Comparison of ENCODE assay signal across 1 cellular context in genomic region chr10:48670978-48671913, GRCh38.
TF ChIP-seq lines count a peak whose summit lies in the region.

No MANE protein-coding gene starts in this region.

TF ChIP-seq in GM12878, 131 proteins besides CTCF, POLR2A, EP300 and RAD21 (continued from another document and continues in another):
- TF ChIP-seq HSF1 (IDR thresholded peaks at IDR 0.05; ENCODE audit: low read depth, low read length), result no peak
- TF ChIP-seq EGR1 (IDR thresholded peaks at IDR 0.05; ENCODE audit: borderline replicate concordance in 1 of 2, low read depth in 2 of 2, low read length in 2 of 2), result peak in 1 of 2 experiments; percentile 49; a peak in 1 of 3 replicates
- peak in 1 of 2 experiments; percentile 34; a peak in 1 of 4 replicates for TF ChIP-seq ETV6 (conservative IDR thresholded peaks at IDR 0.05 in 1 of 2, IDR thresholded peaks at IDR 0.05 in 1 of 2; ENCODE audit: borderline replicate concordance in 1 of 2, low read depth in 1 of 2)
- no peak for TF ChIP-seq FOXM1 (IDR thresholded peaks at IDR 0.05; ENCODE audit: low read depth, low read length)
- peak; percentile 70 to 90; a peak in 3 of 4 replicates for TF ChIP-seq BHLHE40 (IDR thresholded peaks at IDR 0.05; ENCODE audit: borderline replicate concordance in 1 of 2, low read depth in 2 of 2, low read length in 1 of 2)
- TF ChIP-seq PAX5 (IDR thresholded peaks at IDR 0.05; ENCODE audit: borderline replicate concordance, low read depth, low read length), result peak; percentile 90
- TF ChIP-seq MTA3 (IDR thresholded peaks at IDR 0.05; ENCODE audit: borderline replicate concordance, low read length), result peak; percentile 23; the same call in 1 of the 2 replicates
- peak; percentile 69; the same call in 2 of the 3 replicates for TF ChIP-seq POU2F2 (IDR thresholded peaks at IDR 0.05; ENCODE audit: borderline replicate concordance, low read depth, low read length)
- 0 out of 2 replicates have a peak, but pooled peaks have one; percentile 38 for TF ChIP-seq WRNIP1 (IDR thresholded peaks at IDR 0.05; ENCODE audit: borderline replicate concordance, low read depth, low read length)
- peak; percentile 96 for TF ChIP-seq SP1 (IDR thresholded peaks at IDR 0.05; ENCODE audit: low read depth, low read length)
- no peak for TF ChIP-seq ZZZ3 (IDR thresholded peaks at IDR 0.05; ENCODE audit: control insufficient read depth, insufficient read length, low read depth)
- TF ChIP-seq E4F1 (IDR thresholded peaks at IDR 0.05; ENCODE audit: borderline replicate concordance, partially characterized antibody), result peak; percentile 42
- peak; percentile 73 to 80 for TF ChIP-seq IKZF2 (IDR thresholded peaks at IDR 0.05)
- peak; percentile 21; the same call in 1 of the 2 replicates for TF ChIP-seq JUND (IDR thresholded peaks at IDR 0.05; ENCODE audit: low read depth, low read length)
- TF ChIP-seq YBX1 (IDR thresholded peaks at IDR 0.05), result no peak
- peak; percentile 59; the same call in 1 of the 2 replicates for TF ChIP-seq POLR2AphosphoS2 (IDR thresholded peaks at IDR 0.05; ENCODE audit: low read depth, low read length)
- TF ChIP-seq MXI1 (IDR thresholded peaks at IDR 0.05; ENCODE audit: low read depth, low read length), result peak; percentile 72; the same call in 1 of the 2 replicates
- peak; percentile 73 for TF ChIP-seq CHD2 (IDR thresholded peaks at IDR 0.05; ENCODE audit: borderline replicate concordance, low read depth, low read length)
- TF ChIP-seq RB1 (IDR thresholded peaks at IDR 0.05; ENCODE audit: borderline replicate concordance), result no peak
- no peak for TF ChIP-seq REST (IDR thresholded peaks at IDR 0.05; ENCODE audit: low read depth, low read length)
- no peak for TF ChIP-seq MTA2 (IDR thresholded peaks at IDR 0.05; ENCODE audit: low read depth)
- TF ChIP-seq RFX5 (IDR thresholded peaks at IDR 0.05; ENCODE audit: low read depth, low read length), result no peak
- TF ChIP-seq SIN3A (IDR thresholded peaks at IDR 0.05; ENCODE audit: low read depth, low read length), result peak; percentile 74; the same call in 1 of the 2 replicates
- TF ChIP-seq TAF1 (IDR thresholded peaks at IDR 0.05; ENCODE audit: borderline replicate concordance, low read depth, low read length), result peak; percentile 76; the same call in 1 of the 2 replicates
- no peak for TF ChIP-seq HDAC6 (IDR thresholded peaks at IDR 0.05; ENCODE audit: unreplicated experiment)
- TF ChIP-seq PML (IDR thresholded peaks at IDR 0.05; ENCODE audit: low read length), result 0 out of 2 replicates have a peak, but pooled peaks have one; percentile 63
- no peak for TF ChIP-seq NR2C1 (IDR thresholded peaks at IDR 0.05)
- no peak for TF ChIP-seq SREBF2 (IDR thresholded peaks at IDR 0.05; ENCODE audit: low read length)
- peak; percentile 65; the same call in 1 of the 2 replicates for TF ChIP-seq MEF2A (IDR thresholded peaks at IDR 0.05; ENCODE audit: insufficient read depth, low read depth, low read length)
- TF ChIP-seq STAT3 (IDR thresholded peaks at IDR 0.05; ENCODE audit: low read depth, low read length), result peak; percentile 56; the same call in 1 of the 2 replicates
- TF ChIP-seq STAT1 (conservative IDR thresholded peaks at IDR 0.05), result 0 out of 2 replicates have a peak, but pooled peaks have one; percentile 35
- TF ChIP-seq GATAD2B (conservative IDR thresholded peaks at IDR 0.05; ENCODE audit: low read depth), result peak; percentile 85
- no peak for TF ChIP-seq ZBTB4 (CRISPR knock-in tag; IDR thresholded peaks at IDR 0.05)
- no peak for TF ChIP-seq CEBPZ (IDR thresholded peaks at IDR 0.05; ENCODE audit: low read depth, low read length)
- peak; percentile 57 for TF ChIP-seq MLLT1 (IDR thresholded peaks at IDR 0.05)
- no peak for TF ChIP-seq ZBTB11 (CRISPR knock-in tag; IDR thresholded peaks at IDR 0.05)
- peak; percentile 93 for TF ChIP-seq MEF2B (IDR thresholded peaks at IDR 0.05; ENCODE audit: partially characterized antibody, poor library complexity, severe bottlenecking)
- peak; percentile 60; the same call in 1 of the 2 replicates for TF ChIP-seq NR2F1 (conservative IDR thresholded peaks at IDR 0.05)
- TF ChIP-seq FOXK2 (IDR thresholded peaks at IDR 0.05), result no peak
- TF ChIP-seq TARDBP (IDR thresholded peaks at IDR 0.05; ENCODE audit: borderline replicate concordance), result 0 out of 2 replicates have a peak, but pooled peaks have one; percentile 33
- 0 out of 2 replicates have a peak, but pooled peaks have one; percentile 4 for TF ChIP-seq ZNF217 (IDR thresholded peaks at IDR 0.05)
- TF ChIP-seq IKZF1 (conservative IDR thresholded peaks at IDR 0.05), result peak; percentile 88
- TF ChIP-seq CBX3 (IDR thresholded peaks at IDR 0.05; ENCODE audit: borderline replicate concordance, low read depth), result no peak
- no peak for TF ChIP-seq SMARCA5 (IDR thresholded peaks at IDR 0.05)
